In the genomic region with DNA sequence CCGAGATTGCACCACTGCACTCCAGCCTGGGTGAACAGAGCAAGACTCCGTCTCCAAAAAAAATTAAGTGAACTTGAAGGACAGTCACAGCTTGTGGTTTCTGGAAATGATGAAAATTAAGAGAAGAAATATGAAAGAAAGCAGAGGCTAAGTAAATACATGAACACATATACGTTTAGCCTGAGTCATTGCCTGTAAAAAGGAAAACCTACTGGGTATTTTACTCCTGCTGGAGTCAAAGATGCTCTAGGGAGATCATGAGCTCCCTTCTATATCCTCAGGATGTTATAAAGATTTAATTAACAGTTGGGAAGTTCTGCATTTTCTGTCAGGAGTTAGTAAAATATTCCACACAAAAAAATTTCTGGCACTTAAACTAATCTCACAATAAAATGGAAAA, we compare ENCODE assay signal across 8 cellular contexts. TPM values are rescaled to one million over a fixed set of nuclear protein-coding genes. Genes with fewer than 3 reads are reported as not detected.
"Had no signal": no experiment of that assay in that cellular context is flagged by ENCODE, and none has a peak within 500 bp of the region (broad histone marks: within the 10 kb centered on the region; RNA-seq: fewer than 3 reads in every experiment).

No MANE protein-coding gene starts in this region.

- H3K27me3 Mint-ChIP-seq: IgD-negative memory B cell had no signal

- H3K4me3 Mint-ChIP-seq: HFFc6, IgD-negative memory B cell had no signal

- H3K4me1 ChIP-seq: HAP-1 had no signal

- H2AFZ ChIP-seq: GM23248 had no signal

- H3K9ac ChIP-seq: GM23248 had no signal

- H3K9me3 ChIP-seq: HAP-1 had no signal

- ATAC-seq: HCT116 had no signal

- H3K9me3 Mint-ChIP-seq: HFFc6, IgD-negative memory B cell had no signal

- H3K27ac ChIP-seq: GM23248 had no signal

- H3K4me3 ChIP-seq: GM23248, HAP-1 had no signal

- H3K27ac Mint-ChIP-seq: HFFc6, IgD-negative memory B cell had no signal

- DNase-seq: GM23248, GOT3, H7, HFFc6, KBM-7 had no signal

RNA-seq across cellular contexts. Expression of gene TTC39A, which starts 43.5 kb away (rescaled TPM):
- total RNA-seq: GM23248 had no signal
